In the genomic region with DNA sequence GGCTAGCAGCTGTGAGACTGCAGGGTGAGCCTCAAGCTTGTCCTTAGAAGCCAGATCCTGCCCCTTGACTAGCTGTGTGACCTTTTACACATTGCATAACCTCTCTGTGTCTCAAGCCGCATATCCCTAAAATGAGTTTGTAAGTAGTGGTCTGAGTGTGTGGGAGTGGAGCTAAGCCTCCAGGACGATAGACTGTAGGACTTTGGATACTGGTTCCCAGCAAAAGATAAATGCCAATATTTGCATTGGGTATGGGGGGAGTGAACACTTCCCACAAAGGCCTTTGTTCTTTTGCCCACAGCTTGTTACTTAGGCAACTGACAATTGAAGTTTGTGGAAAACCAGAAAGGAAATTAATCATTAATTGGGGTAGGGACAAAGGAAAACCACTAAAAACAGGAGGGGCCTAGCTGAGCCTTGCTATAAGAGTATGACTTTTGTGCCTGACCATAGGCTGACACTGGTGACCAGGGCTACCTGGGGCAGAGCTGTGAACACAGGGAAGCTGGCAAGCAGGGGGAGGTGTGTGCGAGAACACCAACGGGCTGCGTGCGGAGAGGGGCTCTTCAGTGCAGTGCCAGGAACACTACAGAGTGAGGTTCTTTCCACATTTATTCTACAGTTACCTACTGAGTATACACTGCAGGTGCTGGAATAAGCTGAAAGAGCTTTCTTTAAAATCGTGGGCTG, we compare ENCODE assay signal across 1 cellular context.
TF ChIP-seq lines count a peak whose summit lies in the region.

No MANE protein-coding gene starts in this region.

TF ChIP-seq in GM12878, 131 proteins besides CTCF, POLR2A, EP300 and RAD21 (continued from another document and continues in another):
- TF ChIP-seq ZNF592 (IDR thresholded peaks at IDR 0.05): no peak
- no peak for TF ChIP-seq CHD4 (IDR thresholded peaks at IDR 0.05)
- peak; percentile 97 for TF ChIP-seq SMARCA5 (IDR thresholded peaks at IDR 0.05)
- no peak for TF ChIP-seq WRNIP1 (IDR thresholded peaks at IDR 0.05; ENCODE audit: borderline replicate concordance, low read depth, low read length)
- TF ChIP-seq, protein P1, sequence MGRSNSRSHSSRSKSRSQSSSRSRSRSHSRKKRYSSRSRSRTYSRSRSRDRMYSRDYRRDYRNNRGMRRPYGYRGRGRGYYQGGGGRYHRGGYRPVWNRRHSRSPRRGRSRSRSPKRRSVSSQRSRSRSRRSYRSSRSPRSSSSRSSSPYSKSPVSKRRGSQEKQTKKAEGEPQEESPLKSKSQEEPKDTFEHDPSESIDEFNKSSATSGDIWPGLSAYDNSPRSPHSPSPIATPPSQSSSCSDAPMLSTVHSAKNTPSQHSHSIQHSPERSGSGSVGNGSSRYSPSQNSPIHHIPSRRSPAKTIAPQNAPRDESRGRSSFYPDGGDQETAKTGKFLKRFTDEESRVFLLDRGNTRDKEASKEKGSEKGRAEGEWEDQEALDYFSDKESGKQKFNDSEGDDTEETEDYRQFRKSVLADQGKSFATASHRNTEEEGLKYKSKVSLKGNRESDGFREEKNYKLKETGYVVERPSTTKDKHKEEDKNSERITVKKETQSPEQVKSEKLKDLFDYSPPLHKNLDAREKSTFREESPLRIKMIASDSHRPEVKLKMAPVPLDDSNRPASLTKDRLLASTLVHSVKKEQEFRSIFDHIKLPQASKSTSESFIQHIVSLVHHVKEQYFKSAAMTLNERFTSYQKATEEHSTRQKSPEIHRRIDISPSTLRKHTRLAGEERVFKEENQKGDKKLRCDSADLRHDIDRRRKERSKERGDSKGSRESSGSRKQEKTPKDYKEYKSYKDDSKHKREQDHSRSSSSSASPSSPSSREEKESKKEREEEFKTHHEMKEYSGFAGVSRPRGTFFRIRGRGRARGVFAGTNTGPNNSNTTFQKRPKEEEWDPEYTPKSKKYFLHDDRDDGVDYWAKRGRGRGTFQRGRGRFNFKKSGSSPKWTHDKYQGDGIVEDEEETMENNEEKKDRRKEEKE (IDR thresholded peaks at IDR 0.05): no peak
- TF ChIP-seq NFIC (IDR thresholded peaks at IDR 0.05; ENCODE audit: low read depth, low read length): no peak
- TF ChIP-seq RBBP5 (conservative IDR thresholded peaks at IDR 0.05): no peak
- no peak for TF ChIP-seq PAX5 (IDR thresholded peaks at IDR 0.05; ENCODE audit: borderline replicate concordance, low read depth, low read length)
- TF ChIP-seq PBX3 (IDR thresholded peaks at IDR 0.05; ENCODE audit: insufficient replicate concordance, low read depth, low read length): no peak
- TF ChIP-seq MTA3 (IDR thresholded peaks at IDR 0.05; ENCODE audit: borderline replicate concordance, low read length): no peak
- TF ChIP-seq LARP7 (IDR thresholded peaks at IDR 0.05): no peak
- TF ChIP-seq SIX5 (IDR thresholded peaks at IDR 0.05; ENCODE audit: low read depth, low read length, severe bottlenecking): no peak
- TF ChIP-seq NBN (IDR thresholded peaks at IDR 0.05): peak; percentile 64; the same call in 1 of the 2 replicates
- no peak for TF ChIP-seq ZNF207 (IDR thresholded peaks at IDR 0.05; ENCODE audit: borderline replicate concordance)
- TF ChIP-seq YBX1 (IDR thresholded peaks at IDR 0.05): no peak
- no peak for TF ChIP-seq FOS (IDR thresholded peaks at IDR 0.05; ENCODE audit: borderline replicate concordance, extremely low read depth, insufficient read length)
- no peak for TF ChIP-seq CEBPB (IDR thresholded peaks at IDR 0.05; ENCODE audit: borderline replicate concordance in 1 of 2, low read depth in 2 of 2, low read length in 2 of 2)
- no peak for TF ChIP-seq PML (IDR thresholded peaks at IDR 0.05; ENCODE audit: low read length)
- TF ChIP-seq IKZF2 (IDR thresholded peaks at IDR 0.05): peak; percentile 54 to 69; a peak in 2 of 4 replicates
- TF ChIP-seq BMI1 (IDR thresholded peaks at IDR 0.05; ENCODE audit: borderline replicate concordance): no peak; the same call in 1 of the 2 replicates
- TF ChIP-seq ELK1 (IDR thresholded peaks at IDR 0.05; ENCODE audit: low read depth, low read length): no peak
- no peak for TF ChIP-seq ZNF24 (IDR thresholded peaks at IDR 0.05)
- TF ChIP-seq, protein P2, sequence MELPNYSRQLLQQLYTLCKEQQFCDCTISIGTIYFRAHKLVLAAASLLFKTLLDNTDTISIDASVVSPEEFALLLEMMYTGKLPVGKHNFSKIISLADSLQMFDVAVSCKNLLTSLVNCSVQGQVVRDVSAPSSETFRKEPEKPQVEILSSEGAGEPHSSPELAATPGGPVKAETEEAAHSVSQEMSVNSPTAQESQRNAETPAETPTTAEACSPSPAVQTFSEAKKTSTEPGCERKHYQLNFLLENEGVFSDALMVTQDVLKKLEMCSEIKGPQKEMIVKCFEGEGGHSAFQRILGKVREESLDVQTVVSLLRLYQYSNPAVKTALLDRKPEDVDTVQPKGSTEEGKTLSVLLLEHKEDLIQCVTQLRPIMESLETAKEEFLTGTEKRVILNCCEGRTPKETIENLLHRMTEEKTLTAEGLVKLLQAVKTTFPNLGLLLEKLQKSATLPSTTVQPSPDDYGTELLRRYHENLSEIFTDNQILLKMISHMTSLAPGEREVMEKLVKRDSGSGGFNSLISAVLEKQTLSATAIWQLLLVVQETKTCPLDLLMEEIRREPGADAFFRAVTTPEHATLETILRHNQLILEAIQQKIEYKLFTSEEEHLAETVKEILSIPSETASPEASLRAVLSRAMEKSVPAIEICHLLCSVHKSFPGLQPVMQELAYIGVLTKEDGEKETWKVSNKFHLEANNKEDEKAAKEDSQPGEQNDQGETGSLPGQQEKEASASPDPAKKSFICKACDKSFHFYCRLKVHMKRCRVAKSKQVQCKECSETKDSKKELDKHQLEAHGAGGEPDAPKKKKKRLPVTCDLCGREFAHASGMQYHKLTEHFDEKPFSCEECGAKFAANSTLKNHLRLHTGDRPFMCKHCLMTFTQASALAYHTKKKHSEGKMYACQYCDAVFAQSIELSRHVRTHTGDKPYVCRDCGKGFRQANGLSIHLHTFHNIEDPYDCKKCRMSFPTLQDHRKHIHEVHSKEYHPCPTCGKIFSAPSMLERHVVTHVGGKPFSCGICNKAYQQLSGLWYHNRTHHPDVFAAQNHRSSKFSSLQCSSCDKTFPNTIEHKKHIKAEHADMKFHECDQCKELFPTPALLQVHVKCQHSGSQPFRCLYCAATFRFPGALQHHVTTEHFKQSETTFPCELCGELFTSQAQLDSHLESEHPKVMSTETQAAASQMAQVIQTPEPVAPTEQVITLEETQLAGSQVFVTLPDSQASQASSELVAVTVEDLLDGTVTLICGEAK (IDR thresholded peaks at IDR 0.05; ENCODE audit: borderline replicate concordance): no peak
- TF ChIP-seq FOXM1 (IDR thresholded peaks at IDR 0.05; ENCODE audit: low read depth, low read length): no peak
- TF ChIP-seq ZNF217 (IDR thresholded peaks at IDR 0.05): peak; percentile 88; the same call in 1 of the 2 replicates
- no peak for TF ChIP-seq ZBTB4 (CRISPR knock-in tag; IDR thresholded peaks at IDR 0.05)
- no peak for TF ChIP-seq POLR2AphosphoS2 (IDR thresholded peaks at IDR 0.05; ENCODE audit: low read depth, low read length)
- TF ChIP-seq MYB (IDR thresholded peaks at IDR 0.05; ENCODE audit: borderline replicate concordance, low read depth, low read length): no peak
- no peak for TF ChIP-seq KDM1A (IDR thresholded peaks at IDR 0.05; ENCODE audit: borderline replicate concordance)
- TF ChIP-seq SKIL (IDR thresholded peaks at IDR 0.05; ENCODE audit: low read depth, poor library complexity, severe bottlenecking): no peak
- no peak for TF ChIP-seq IRF4 (IDR thresholded peaks at IDR 0.05; ENCODE audit: low read depth, low read length)
- TF ChIP-seq RFX5 (IDR thresholded peaks at IDR 0.05; ENCODE audit: low read depth, low read length): no peak
- no peak for TF ChIP-seq RELA (IDR thresholded peaks at IDR 0.05; ENCODE audit: borderline replicate concordance, partially characterized antibody)
- no peak for TF ChIP-seq ZBED1 (IDR thresholded peaks at IDR 0.05; ENCODE audit: borderline replicate concordance)
- TF ChIP-seq ASH2L (IDR thresholded peaks at IDR 0.05; ENCODE audit: borderline replicate concordance, low read depth): no peak
- TF ChIP-seq IKZF1 (conservative IDR thresholded peaks at IDR 0.05): peak; percentile 68
- TF ChIP-seq ZNF622 (IDR thresholded peaks at IDR 0.05): no peak
- TF ChIP-seq CREB1 (IDR thresholded peaks at IDR 0.05; ENCODE audit: low read depth): no peak
- TF ChIP-seq ZNF384 (IDR thresholded peaks at IDR 0.05; ENCODE audit: borderline replicate concordance, low read depth, low read length): no peak
- no peak for TF ChIP-seq NFYA (IDR thresholded peaks at IDR 0.05; ENCODE audit: borderline replicate concordance, low read depth, low read length)
- TF ChIP-seq HDGF (IDR thresholded peaks at IDR 0.05): no peak
- no peak for TF ChIP-seq RUNX3 (IDR thresholded peaks at IDR 0.05; ENCODE audit: low read length)
- TF ChIP-seq TCF12 (IDR thresholded peaks at IDR 0.05; ENCODE audit: low read depth, low read length): no peak
- no peak for TF ChIP-seq POU2F2 (IDR thresholded peaks at IDR 0.05; ENCODE audit: borderline replicate concordance, low read depth, low read length)
- no peak; the same call in 1 of the 2 replicates for TF ChIP-seq NR2F1 (conservative IDR thresholded peaks at IDR 0.05)
